9 cellular contexts compared by ENCODE assay signal in the genomic region with DNA sequence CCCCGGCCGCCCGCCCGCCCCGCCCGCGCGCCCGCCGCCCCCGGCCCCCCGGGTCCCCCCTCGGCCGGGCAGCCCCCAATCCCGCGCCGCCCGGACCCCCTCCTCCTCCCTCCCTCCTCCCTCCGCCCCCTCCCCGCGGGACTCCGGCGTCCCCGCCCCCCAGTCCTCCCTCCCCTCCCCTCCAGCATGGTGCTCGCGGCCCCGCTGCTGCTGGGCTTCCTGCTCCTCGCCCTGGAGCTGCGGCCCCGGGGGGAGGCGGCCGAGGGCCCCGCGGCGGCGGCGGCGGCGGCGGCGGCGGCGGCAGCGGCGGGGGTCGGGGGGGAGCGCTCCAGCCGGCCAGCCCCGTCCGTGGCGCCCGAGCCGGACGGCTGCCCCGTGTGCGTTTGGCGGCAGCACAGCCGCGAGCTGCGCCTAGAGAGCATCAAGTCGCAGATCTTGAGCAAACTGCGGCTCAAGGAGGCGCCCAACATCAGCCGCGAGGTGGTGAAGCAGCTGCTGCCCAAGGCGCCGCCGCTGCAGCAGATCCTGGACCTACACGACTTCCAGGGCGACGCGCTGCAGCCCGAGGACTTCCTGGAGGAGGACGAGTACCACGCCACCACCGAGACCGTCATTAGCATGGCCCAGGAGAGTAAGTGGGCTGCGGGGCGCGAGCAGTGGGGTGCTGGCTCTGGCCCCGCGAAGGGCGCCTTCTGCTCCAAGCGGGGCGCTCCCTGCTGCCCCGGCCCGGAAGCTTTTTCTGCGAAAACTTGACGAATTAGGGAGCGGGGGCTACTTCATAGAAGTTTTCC. TPM values are rescaled to one million over a fixed set of nuclear protein-coding genes. Genes with fewer than 3 reads are reported as not detected.
A peak's percentile ranks its signal among the peaks of the same experiment; 100 is the strongest.
DNase-seq lines count a peak whose midpoint lies in the region; ATAC-seq and TF ChIP-seq lines count a peak whose summit lies in the region.
"Had no signal": no experiment of that assay in that cellular context is flagged by ENCODE, and none has a peak within 500 bp of the region (broad histone marks: within the 10 kb centered on the region; RNA-seq: fewer than 3 reads in every experiment).

No MANE protein-coding gene starts in this region.

- no peaks in the 10 kb centered on the region for H3K27me3 ChIP-seq in DND-41 (ENCODE audit: insufficient read depth, low read length, poor library complexity)

- H3K4me2 ChIP-seq in DND-41 (ENCODE audit: insufficient read depth, low read length), result peak overlapping the region; percentile 74

- H3K4me1 Mint-ChIP-seq in IgD-negative memory B cell, result peaks cover 4 to 21% (median 18%) of the 10 kb centered on the region in 3 donors

- DNase-seq in DND-41 (peak; percentile 78), T-helper 2 cell (peak; percentile 40 to 79 (median 50)), T47D (ENCODE audit: low read depth in 1 of 2, low spot score in 1 of 2) (peak; percentile 72 to 76), islet precursor cell (peak; percentile 92)
- peak; percentile 62 for DNase-seq in stimulated activated CD4-positive, alpha-beta T cell treated with anti-CD3 and anti-CD28 coated beads, Interleukin-15, amount 100 ng/mL, for 24 hours

- peak overlapping the region; percentile 91 to 97 (median 95) for H3K4me3 Mint-ChIP-seq in IgD-negative memory B cell

- H3K27me3 Mint-ChIP-seq in IgD-negative memory B cell, result peaks cover 4% of the 10 kb centered on the region

- no peaks in the 10 kb centered on the region for H3K36me3 Mint-ChIP-seq in IgD-negative memory B cell

- peak overlapping the region; percentile 70 for H2AFZ ChIP-seq in DND-41 (ENCODE audit: low read depth, low read length)

- no peaks in the 10 kb centered on the region for H3K9me3 ChIP-seq in DND-41 (ENCODE audit: insufficient read depth, low read length, severe bottlenecking)

- peak; percentile 43 for TF ChIP-seq CTCF in DND-41 (IDR thresholded peaks at IDR 0.05; ENCODE audit: borderline replicate concordance, extremely low read depth, low read length, poor library complexity, severe bottlenecking)

- peaks cover 42% of the 10 kb centered on the region for H3K4me1 ChIP-seq in DND-41 (ENCODE audit: insufficient read depth, low read length)

- H3K27ac Mint-ChIP-seq in IgD-negative memory B cell, result no peak overlapping the region

- peak overlapping the region; percentile 60 for H3K27ac ChIP-seq in DND-41 (ENCODE audit: low read length)
- H3K27ac ChIP-seq: epithelial cell of prostate had no signal

- no peaks in the 10 kb centered on the region for H3K9me3 Mint-ChIP-seq in IgD-negative memory B cell

- ATAC-seq in DND-41 (ENCODE audit: insufficient read depth, low read depth) (peak; percentile 46), GM21381 (IDR thresholded peaks at IDR 0.05; ENCODE audit: unreplicated experiment) (peak; percentile 62), GM18870 (IDR thresholded peaks at IDR 0.05; ENCODE audit: unreplicated experiment) (no peak)

- no peaks in the 10 kb centered on the region for H3K36me3 ChIP-seq in DND-41 (ENCODE audit: insufficient read depth, low read length)

- H3K9ac ChIP-seq in DND-41 (ENCODE audit: low read depth, low read length), result peak overlapping the region; percentile 58

- peaks cover 30% of the 10 kb centered on the region; the same call in 1 of the 2 replicates for H4K20me1 ChIP-seq in DND-41 (ENCODE audit: insufficient read depth, low read length)

- peaks cover 14% of the 10 kb centered on the region for H3K79me2 ChIP-seq in DND-41 (ENCODE audit: insufficient read depth, low read length)

- in situ Hi-C loops in T47D (cut with HindIII; ENCODE audit: low pct_unique_long_range_greater_than_20kb, low sequenced_read_pairs), result no loop called here

- peak overlapping the region; percentile 37 to 64 for H3K4me3 ChIP-seq in DND-41 (ENCODE audit: low read depth in 1 of 2, low read length in 2 of 2)

RNA-seq across cellular contexts. Expression of a gene that starts 0.4 kb away (rescaled TPM):
- polyA plus RNA-seq in IgD-negative memory B cell, result 1.1 TPM

RNA-seq across cellular contexts. Expression of a gene that starts 14.5 kb away (rescaled TPM):
- polyA plus RNA-seq in IgD-negative memory B cell, result 171 TPM

RNA-seq across cellular contexts. Expression of a gene that starts 23.1 kb away (rescaled TPM):
- 2.2 TPM for polyA plus RNA-seq in IgD-negative memory B cell

RNA-seq across cellular contexts. Expression of a gene that starts 27.5 kb away (rescaled TPM):
- 174 TPM for polyA plus RNA-seq in IgD-negative memory B cell

RNA-seq across cellular contexts. Expression of a gene that starts 35.6 kb away (rescaled TPM):
- 0.13 TPM for polyA plus RNA-seq in IgD-negative memory B cell
